12 cellular contexts compared by ENCODE assay signal in the genomic region with DNA sequence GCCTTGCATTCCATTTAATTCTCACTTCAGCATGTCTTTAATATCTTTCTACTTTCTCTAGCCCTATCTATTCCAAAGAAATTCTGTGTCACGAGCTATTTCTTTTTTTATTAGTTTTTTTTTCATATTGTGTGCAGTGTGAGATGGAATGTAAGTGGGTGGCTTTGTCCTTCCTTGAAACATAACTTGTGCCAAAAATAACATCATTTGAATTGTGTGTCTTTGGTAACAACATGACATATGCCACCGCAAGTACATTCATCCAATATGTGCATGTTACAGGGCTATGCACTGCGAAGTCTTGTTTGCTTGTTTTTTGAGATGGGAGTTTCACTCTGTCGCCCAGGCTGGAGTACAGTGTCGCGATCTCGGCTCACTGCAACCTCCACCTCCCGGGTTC. TPM values are rescaled to one million over a fixed set of nuclear protein-coding genes. Genes with fewer than 3 reads are reported as not detected.
A peak's percentile ranks its signal among the peaks of the same experiment; 100 is the strongest.
DNase-seq lines count a peak whose midpoint lies in the region; TF ChIP-seq lines count a peak whose summit lies in the region.
"Had no signal": no experiment of that assay in that cellular context is flagged by ENCODE, and none has a peak within 500 bp of the region (broad histone marks: within the 10 kb centered on the region; RNA-seq: fewer than 3 reads in every experiment).

No MANE protein-coding gene starts in this region.

- TF ChIP-seq CTCF in brain microvascular endothelial cell (IDR thresholded peaks at IDR 0.05; ENCODE audit: low read depth, low read length, missing control alignments), result no peak
- no peak for TF ChIP-seq CTCF in BE2C (IDR thresholded peaks at IDR 0.05; ENCODE audit: low read depth, low read length)

- in situ Hi-C loops in brain microvascular endothelial cell (cut with HindIII; ENCODE audit: low pct_ligation_motif_present, low sequenced_read_pairs), result no loop called here

- H3K4me1 ChIP-seq in BE2C, result peaks cover 6% of the 10 kb centered on the region

- DNase-seq in EH (ENCODE audit: low read depth) (peak; percentile 21), brain microvascular endothelial cell (peak; percentile 29), dermis microvascular lymphatic vessel endothelial cell (ENCODE audit: low read depth in 2 of 2) (peak; percentile 36 to 51), renal cortical epithelial cell (ENCODE audit: low read depth) (peak; percentile 24), BE2C (no peak), AG20443 (ENCODE audit: low spot score) (no peak), dedifferentiated amniotic fluid mesenchymal stem cell (ENCODE audit: extremely low spot score) (no peak)
- DNase-seq: CD4-positive, CD25-positive, alpha-beta regulatory T cell; GOT3; H9 had no signal

- H3K27ac ChIP-seq in brain microvascular endothelial cell, result no peak overlapping the region
- H3K27ac ChIP-seq: BLaER1 treated with 17β-estradiol and CSF1 and Interleukin-3, amounts not matched to agents 10 nM and 100 nM had no signal

- H3K27me3 ChIP-seq in brain microvascular endothelial cell (replicated peaks) (no peaks in the 10 kb centered on the region), BE2C (no peaks in the 10 kb centered on the region)
- H3K27me3 ChIP-seq: BLaER1 treated with 17β-estradiol and CSF1 and Interleukin-3, amounts not matched to agents 10 nM and 100 nM had no signal

- H3K36me3 ChIP-seq in brain microvascular endothelial cell (replicated peaks) (no peaks in the 10 kb centered on the region), BE2C (no peaks in the 10 kb centered on the region)
- H3K36me3 ChIP-seq: BLaER1 treated with 17β-estradiol and CSF1 and Interleukin-3, amounts not matched to agents 10 nM and 100 nM had no signal

- H3K4me3 ChIP-seq in brain microvascular endothelial cell (ENCODE audit: low read depth, low read length) (no peak overlapping the region), BE2C (ENCODE audit: low read depth, low read length) (no peak overlapping the region)
- H3K4me3 ChIP-seq: BLaER1 treated with 17β-estradiol and CSF1 and Interleukin-3, amounts not matched to agents 10 nM and 100 nM; GM12878 had no signal

- H3K9me3 ChIP-seq in BE2C, result no peaks in the 10 kb centered on the region

RNA-seq across cellular contexts. Expression of a gene that starts 32.8 kb away (rescaled TPM):
- total RNA-seq in dermis microvascular lymphatic vessel endothelial cell, result 77.5 and 118 TPM in 2 replicates
- 35.2 and 35.8 TPM in 2 replicates for total RNA-seq in renal cortical epithelial cell
- polyA plus RNA-seq in BE2C (2012; ENCODE audit: insufficient read depth, insufficient read length, low read depth), result 23.5 TPM

Comparison
In these comparisons a context has a peak if more than half of its experiments do, and no peak if none do; other contexts are left out.
1. DNase-seq: peak in EH (single experiment), brain microvascular endothelial cell (single experiment), dermis microvascular lymphatic vessel endothelial cell (2 of 2) and renal cortical epithelial cell (single experiment); none in BE2C (single experiment), AG20443 (single experiment) and dedifferentiated amniotic fluid mesenchymal stem cell (single experiment).